Comparison of ENCODE assay signal across 8 cellular contexts in genomic region chr1:153990468-153991150, GRCh38. TPM values are rescaled to one million over a fixed set of nuclear protein-coding genes. Genes with fewer than 3 reads are reported as not detected.
DNase-seq lines count a peak whose midpoint lies in the region; ATAC-seq and TF ChIP-seq lines count a peak whose summit lies in the region.

RPS27 (plus strand) TSS chr1:153990762; CDS start chr1:153990797, 35 bp downstream.

- H3K4me1 Mint-ChIP-seq in natural killer cell treated with Interleukin-12 subunit alpha and Interleukin-12 subunit beta and Interleukin-15 and Interleukin-18, amount 100 ng/mL, for 72 hours (ENCODE audit: low read depth in 2 of 2) = peaks cover 43 to 48% of the 10 kb centered on the region in 2 donors
- H3K4me1 Mint-ChIP-seq in stimulated activated naive CD8-positive, alpha-beta T cell treated with anti-CD3 and anti-CD28 coated beads, Interleukin-15, Interleukin-2, amounts not matched to agents 100 ng/mL and 50 ng/mL, for 24 hours (ENCODE audit: low read depth) = peaks cover 53% of the 10 kb centered on the region

- peaks cover 2% of the 10 kb centered on the region for H3K9me3 Mint-ChIP-seq in natural killer cell treated with Interleukin-12 subunit alpha and Interleukin-12 subunit beta and Interleukin-15 and Interleukin-18, amount 100 ng/mL, for 72 hours
- H3K9me3 Mint-ChIP-seq in stimulated activated naive CD8-positive, alpha-beta T cell treated with anti-CD3 and anti-CD28 coated beads, Interleukin-15, Interleukin-2, amounts not matched to agents 100 ng/mL and 50 ng/mL, for 24 hours = no peaks in the 10 kb centered on the region

- peak within 1 kb of the TSS; percentile 84 for H3K4me3 ChIP-seq in fibroblast of pulmonary artery (replicated peaks; ENCODE audit: low read depth, low read length)

- peak within 1 kb of the TSS; percentile 95 to 98 for H3K27ac Mint-ChIP-seq in natural killer cell treated with Interleukin-12 subunit alpha and Interleukin-12 subunit beta and Interleukin-15 and Interleukin-18, amount 100 ng/mL, for 72 hours
- H3K27ac Mint-ChIP-seq in stimulated activated naive CD8-positive, alpha-beta T cell treated with anti-CD3 and anti-CD28 coated beads, Interleukin-15, Interleukin-2, amounts not matched to agents 100 ng/mL and 50 ng/mL, for 24 hours = peak within 1 kb of the TSS; percentile 99

- DNase-seq in Daoy (ENCODE audit: low read depth) = peak; percentile 97
- DNase-seq in H4 (ENCODE audit: low spot score) = peak; percentile 98
- DNase-seq in M059J (ENCODE audit: low read depth) = peak; percentile 98
- peak; percentile 99 to 100 for DNase-seq in SHP77 (lab: John Stamatoyannopoulos, UW)
- peak; percentile 81 for DNase-seq in activated effector memory CD4-positive, alpha-beta T cell treated with Interleukin-2 at 50 U/mL for 16 hours
- DNase-seq in fibroblast of pulmonary artery (ENCODE audit: low read depth) = peak; percentile 99
- peak; percentile 92 for DNase-seq in natural killer cell treated with Interleukin-12 subunit alpha and Interleukin-12 subunit beta and Interleukin-15 and Interleukin-18, amount 100 ng/mL, for 72 hours (ENCODE audit: low spot score)

- peak within 1 kb of the TSS; percentile 95 for H3K4me3 Mint-ChIP-seq in natural killer cell treated with Interleukin-12 subunit alpha and Interleukin-12 subunit beta and Interleukin-15 and Interleukin-18, amount 100 ng/mL, for 72 hours
- H3K4me3 Mint-ChIP-seq in stimulated activated naive CD8-positive, alpha-beta T cell treated with anti-CD3 and anti-CD28 coated beads, Interleukin-15, Interleukin-2, amounts not matched to agents 100 ng/mL and 50 ng/mL, for 24 hours = peak within 1 kb of the TSS; percentile 98

- ATAC-seq in natural killer cell treated with Interleukin-12 subunit alpha and Interleukin-12 subunit beta and Interleukin-15 and Interleukin-18, amount 100 ng/mL, for 72 hours = peak; percentile 93 to 96

- peaks cover 3 to 5% of the 10 kb centered on the region in 2 donors for H3K27me3 Mint-ChIP-seq in natural killer cell treated with Interleukin-12 subunit alpha and Interleukin-12 subunit beta and Interleukin-15 and Interleukin-18, amount 100 ng/mL, for 72 hours
- H3K27me3 Mint-ChIP-seq in stimulated activated naive CD8-positive, alpha-beta T cell treated with anti-CD3 and anti-CD28 coated beads, Interleukin-15, Interleukin-2, amounts not matched to agents 100 ng/mL and 50 ng/mL, for 24 hours = no peaks in the 10 kb centered on the region

- TF ChIP-seq CTCF in fibroblast of pulmonary artery (IDR thresholded peaks at IDR 0.05; ENCODE audit: low read length, missing control alignments) = no peak

- H3K36me3 Mint-ChIP-seq in natural killer cell treated with Interleukin-12 subunit alpha and Interleukin-12 subunit beta and Interleukin-15 and Interleukin-18, amount 100 ng/mL, for 72 hours = peaks cover 22% of the 10 kb centered on the region
- H3K36me3 Mint-ChIP-seq in stimulated activated naive CD8-positive, alpha-beta T cell treated with anti-CD3 and anti-CD28 coated beads, Interleukin-15, Interleukin-2, amounts not matched to agents 100 ng/mL and 50 ng/mL, for 24 hours (ENCODE audit: low read depth) = peaks cover 46% of the 10 kb centered on the region

RNA-seq across cellular contexts. Expression of gene RPS27, which starts in this region (rescaled TPM):
- total RNA-seq in Daoy (2014; rRNA removed; shearing (Covaris generic)) = 1,654 and 2,786 TPM in 2 replicates
- 3,546 and 4,042 TPM in 2 replicates for total RNA-seq in H4 (2014; rRNA removed; shearing (Covaris generic))
- 2,348 and 3,641 TPM in 2 replicates for total RNA-seq in M059J (2014; rRNA removed; shearing (Covaris generic))
- 100 to 1,000 TPM; 370 to 905 TPM for total RNA-seq in natural killer cell treated with Interleukin-12 subunit alpha and Interleukin-12 subunit beta and Interleukin-15 and Interleukin-18, amount 100 ng/mL, for 72 hours

Comparison
In these comparisons a context has a peak if more than half of its experiments do, and no peak if none do; other contexts are left out.
1. Peak in every context shown above with its lines: DNase-seq, ATAC-seq and H3K4me3 ChIP-seq.